ENCODE assay signal across 24 cellular contexts in the genomic region with DNA sequence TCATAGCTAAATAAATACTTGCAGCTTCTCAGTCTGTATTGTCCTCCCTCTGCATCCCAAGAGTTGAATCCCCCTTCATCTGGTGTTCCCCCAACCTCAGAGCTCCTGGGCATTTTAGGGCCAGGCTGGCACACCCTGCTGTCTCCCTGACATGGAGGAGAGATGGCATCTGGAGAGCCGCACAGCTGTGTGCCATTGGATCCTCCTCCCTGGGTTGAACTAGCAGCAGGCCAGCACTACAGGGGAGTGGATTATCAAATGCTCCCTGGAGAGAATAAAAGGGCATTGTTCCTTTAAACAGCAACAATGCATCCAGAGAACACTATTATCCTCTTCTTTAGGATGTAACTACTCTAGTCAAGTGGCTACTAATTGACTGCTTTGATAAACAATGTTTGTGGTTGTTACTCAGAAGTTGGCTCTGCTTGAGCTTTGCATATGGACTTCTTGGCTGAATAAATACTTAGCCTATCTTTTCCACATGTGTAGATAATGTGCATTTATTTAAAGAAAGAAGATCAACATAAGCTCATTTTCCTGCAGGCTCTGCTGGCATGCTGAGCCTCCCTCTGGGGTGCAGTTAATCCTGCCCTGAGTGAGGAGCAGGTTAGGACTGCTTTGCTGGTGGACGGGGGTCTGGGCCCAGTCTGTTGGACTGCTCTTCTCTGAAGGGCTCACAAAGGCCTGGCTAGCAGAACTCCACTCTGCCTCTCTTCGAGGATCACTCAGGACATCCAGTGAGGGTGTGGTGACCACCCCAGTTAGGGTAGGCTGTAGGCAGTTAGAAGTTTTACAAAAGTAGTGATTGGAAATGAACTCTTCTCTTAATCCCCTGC.
A peak's percentile ranks its signal among the peaks of the same experiment; 100 is the strongest.
DNase-seq lines count a peak whose midpoint lies in the region; ATAC-seq lines count a peak whose summit lies in the region.
"Had no signal": no experiment of that assay in that cellular context is flagged by ENCODE, and none has a peak within 500 bp of the region (broad histone marks: within the 10 kb centered on the region; RNA-seq: fewer than 3 reads in every experiment).

No MANE protein-coding gene starts in this region.

- no peak overlapping the region for H2AFZ ChIP-seq in trophoblast cell (ENCODE audit: insufficient read depth, low read length, poor library complexity)

- no peak overlapping the region for H2BK12ac ChIP-seq in trophoblast cell (ENCODE audit: low read length)

- H3K14ac ChIP-seq in trophoblast cell (ENCODE audit: low read length): no peak overlapping the region

- H4K91ac ChIP-seq in trophoblast cell (ENCODE audit: low read depth, low read length): no peak overlapping the region

- no peaks in the 10 kb centered on the region for H3K79me2 ChIP-seq in trophoblast cell (ENCODE audit: control insufficient read depth, insufficient read depth, low read length, poor library complexity)

- DNase-seq in NCI-H1417 (lab: John Stamatoyannopoulos, UW): peak; percentile 23 to 72 (median 35)
- DNase-seq in NCI-H1417 treated with DMSO at 0.1 percent for 48 hours (lab: John Stamatoyannopoulos, UW): no peak
- DNase-seq in NCI-H2171 treated with DMSO at 0.1 percent for 48 hours (lab: John Stamatoyannopoulos, UW): peak; percentile 79
- DNase-seq in RPMI7951 (ENCODE audit: low read depth): peak; percentile 6
- DNase-seq in trophoblast cell: no peak
- DNase-seq in T1000 (lab: John Stamatoyannopoulos, UW): no peak
- DNase-seq: 8988T; activated CD4-positive, alpha-beta T cell treated with anti-CD3 and anti-CD28 coated beads for 1 hour; activated CD8-positive, alpha-beta T cell treated with anti-CD3 and anti-CD28 coated beads, Interleukin-2, amount 10 ng/mL, durations not matched to agents 7 days and 5 days; activated effector memory CD4-positive, alpha-beta T cell treated with Interleukin-2 at 50 U/mL for 16 hours; activated T-cell treated with anti-CD3 and anti-CD28 coated beads for 4 hours; AML-193; CD8-positive, alpha-beta T cell; cerebellar nuclear complex; DMS53; dorsolateral prefrontal cortex; GOT3; head of caudate nucleus; Karpas-422; stimulated activated CD8-positive, alpha-beta memory T cell treated with anti-CD3 and anti-CD28 coated beads, Interleukin-4, amount 100 ng/mL, for 48 hours; T-cell had no signal

- H3K79me1 ChIP-seq in trophoblast cell (ENCODE audit: low read length): no peaks in the 10 kb centered on the region

- no peak overlapping the region for H2BK120ac ChIP-seq in trophoblast cell (ENCODE audit: insufficient read depth, low read length, poor library complexity)

- no peak overlapping the region for H3K23ac ChIP-seq in trophoblast cell (ENCODE audit: low read length)

- no peak overlapping the region for H4K12ac ChIP-seq in trophoblast cell (ENCODE audit: low read depth, low read length)

- H3K4me2 ChIP-seq in trophoblast cell (ENCODE audit: low read length): no peak overlapping the region

- H3K9ac ChIP-seq in trophoblast cell (ENCODE audit: low read length): peak overlapping the region; percentile 20

- H2AK5ac ChIP-seq in trophoblast cell (ENCODE audit: low read length): no peak overlapping the region

- WGBS in trophoblast cell (ENCODE audit: extremely low coverage, insufficient coverage, insufficient read length): no CpG with 5 or more reads among the region's 3 CpGs

- no peak overlapping the region for H2BK5ac ChIP-seq in trophoblast cell (ENCODE audit: low read depth, low read length, poor library complexity)

- peaks cover 20% of the 10 kb centered on the region for H3K9me3 ChIP-seq in trophoblast cell (ENCODE audit: insufficient read depth, low read depth, low read length)

- no peak overlapping the region for H3K27ac ChIP-seq in trophoblast cell (ENCODE audit: low read depth, low read length)
- H3K27ac ChIP-seq: dorsolateral prefrontal cortex, neutrophil had no signal

- no peaks in the 10 kb centered on the region for H3K36me3 ChIP-seq in trophoblast cell (ENCODE audit: control insufficient read depth in 1 of 2, insufficient read depth in 2 of 2, low read length in 2 of 2)
- H3K36me3 ChIP-seq: neutrophil had no signal

- H3K18ac ChIP-seq in trophoblast cell (ENCODE audit: low read length): no peak overlapping the region

- no peak overlapping the region for H3K4me3 ChIP-seq in trophoblast cell (ENCODE audit: low read depth, low read length)
- H3K4me3 ChIP-seq: dorsolateral prefrontal cortex had no signal

- no peak overlapping the region for H3K4ac ChIP-seq in trophoblast cell (ENCODE audit: low read depth, low read length)

- ATAC-seq in GM19463 (IDR thresholded peaks at IDR 0.05; ENCODE audit: unreplicated experiment): no peak
- no peak for ATAC-seq in HG02981 (IDR thresholded peaks at IDR 0.05; ENCODE audit: unreplicated experiment)
- ATAC-seq: activated CD8-positive, alpha-beta T cell treated with anti-CD3 and anti-CD28 coated beads, Interleukin-2, amount 10 ng/mL, durations not matched to agents 7 days and 5 days; CD8-positive, alpha-beta T cell; T-cell had no signal

- no peaks in the 10 kb centered on the region for H3K4me1 ChIP-seq in trophoblast cell (ENCODE audit: control insufficient read depth in 1 of 2, insufficient read depth in 2 of 2, low read length in 2 of 2)

- no peak overlapping the region for H4K8ac ChIP-seq in trophoblast cell (ENCODE audit: low read depth, low read length)

- H3K27me3 ChIP-seq in trophoblast cell (ENCODE audit: insufficient read depth, low read length): no peaks in the 10 kb centered on the region
- H3K27me3 ChIP-seq: neutrophil had no signal

Comparison
In these comparisons a context has a peak if more than half of its experiments do, and no peak if none do; other contexts are left out.
1. DNase-seq: peak in NCI-H1417 (3 of 3), NCI-H2171 treated with DMSO at 0.1 percent for 48 hours (single experiment) and RPMI7951 (single experiment); none in NCI-H1417 treated with DMSO at 0.1 percent for 48 hours (single experiment), trophoblast cell (0 of 2) and T1000 (single experiment).